ENCODE assay signal across 8 cellular contexts in the genomic region with DNA sequence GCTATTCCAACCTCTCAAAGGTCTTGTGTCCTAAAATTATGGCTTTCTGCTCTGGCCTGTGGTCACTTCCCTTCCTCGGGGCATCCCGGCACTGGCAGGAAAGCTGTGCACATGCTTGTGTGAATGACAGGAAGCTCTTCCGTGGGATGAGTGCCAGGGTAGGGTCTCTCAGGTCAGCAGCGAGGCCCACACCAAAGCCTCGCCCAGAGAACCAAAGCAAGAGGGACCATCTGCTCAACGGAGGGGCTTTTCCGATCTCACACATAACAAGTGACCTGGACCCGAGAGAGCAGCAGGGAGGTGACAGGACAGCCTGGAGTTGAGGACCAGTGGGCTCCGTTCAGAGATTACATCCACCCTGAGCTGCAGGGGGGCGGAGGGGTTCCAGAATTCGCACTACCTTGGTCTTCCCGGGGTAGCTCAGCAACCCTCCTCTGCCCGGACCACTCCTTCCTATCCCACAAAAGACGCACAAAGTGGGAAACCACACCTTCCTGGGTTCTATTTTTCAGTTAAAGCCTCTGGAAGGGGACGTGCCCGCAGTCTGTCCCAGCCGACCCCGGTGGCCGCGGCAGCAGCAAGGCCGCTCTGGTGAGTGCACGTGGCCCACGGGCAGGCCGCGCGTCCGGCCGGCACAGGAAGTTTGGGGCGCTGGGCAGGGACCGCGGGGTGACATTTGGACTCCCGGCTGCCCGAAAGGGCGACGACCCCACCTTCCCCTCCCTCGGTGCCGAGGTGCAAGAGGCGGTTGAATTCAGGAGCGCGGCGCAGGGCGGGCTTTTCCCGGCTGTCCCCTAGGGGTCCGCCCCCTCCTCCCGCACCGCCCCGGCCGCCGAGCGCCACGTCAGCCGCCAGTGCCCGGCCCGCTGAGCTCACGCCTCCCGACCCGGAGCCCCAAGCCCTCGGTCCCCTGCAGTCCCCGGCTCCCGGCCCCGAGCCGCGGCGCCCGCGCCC. TPM values are rescaled to one million over a fixed set of nuclear protein-coding genes. Genes with fewer than 3 reads are reported as not detected.
DNase-seq lines count a peak whose midpoint lies in the region; ATAC-seq and TF ChIP-seq lines count a peak whose summit lies in the region.

No MANE protein-coding gene starts in this region.

- DNase-seq in DMS114 treated with DMSO at 0.1 percent for 48 hours (lab: John Stamatoyannopoulos, UW; ENCODE audit: unreplicated experiment) = peak; percentile 41
- DNase-seq in HuH-7.5 (ENCODE audit: low spot score) = peak; percentile 67
- DNase-seq in WERI-Rb-1 = peak; percentile 77
- DNase-seq in dermis blood vessel endothelial cell = peak; percentile 82
- DNase-seq in lower leg skin (ENCODE audit: low spot score in 2 of 2) = peak in 1 of 2 donors; percentile 89
- DNase-seq in stimulated activated CD8-positive, alpha-beta memory T cell treated with anti-CD3 and anti-CD28 coated beads, Interleukin-15, amount 100 ng/mL, for 48 hours (ENCODE audit: low read depth in 2 of 2) = peak; percentile 15 to 29

- TF ChIP-seq POLR2A in lower leg skin (IDR thresholded peaks at IDR 0.05) = no peak

- intact Hi-C loops in lower leg skin (cut with DNase I; ENCODE audit: low total_unique reads) = loop anchor here (5.0 kb wide), 1 partner anchor 857 kb away; no protein-coding TSS in a partner anchor

- H3K36me3 ChIP-seq in WERI-Rb-1 = peaks cover 17% of the 10 kb centered on the region

- no peaks in the 10 kb centered on the region for H3K27me3 ChIP-seq in WERI-Rb-1 (ENCODE audit: insufficient read depth, low read depth, severe bottlenecking)

- TF ChIP-seq CTCF in WERI-Rb-1 (IDR thresholded peaks at IDR 0.05; ENCODE audit: low read depth, low read length) = no peak
- TF ChIP-seq CTCF in lower leg skin (IDR thresholded peaks at IDR 0.05) = no peak

- 7 to 10% methylated on average over 34 to 47 of the region's 66 CpGs for WGBS in lower leg skin, 2 donors

- H3K4me3 ChIP-seq in WERI-Rb-1 (ENCODE audit: low read depth, low read length) (peak overlapping the region; percentile 84), lower leg skin (ENCODE audit: low read depth, poor library complexity, severe bottlenecking) (peak overlapping the region; percentile 91)

- peaks cover 2% of the 10 kb centered on the region for H3K9me3 ChIP-seq in WERI-Rb-1 (ENCODE audit: severe bottlenecking)

- ATAC-seq in GM21447 (IDR thresholded peaks at IDR 0.05; ENCODE audit: unreplicated experiment) (peak; percentile 39), GM18519 (IDR thresholded peaks at IDR 0.05; ENCODE audit: low FRiP score, unreplicated experiment) (no peak)

- peak overlapping the region; percentile 74 for H3K27ac ChIP-seq in WERI-Rb-1

RNA-seq across cellular contexts. Expression of gene TXNDC5, which starts 1.0 kb away (rescaled TPM):
- total RNA-seq in dermis blood vessel endothelial cell = 2,879 and 3,040 TPM in 2 replicates
- 10 to 100 TPM; 29.3 to 68.5 (median 44.1) TPM for total RNA-seq in lower leg skin

Comparison
In these comparisons a context has a peak if more than half of its experiments do, and no peak if none do; other contexts are left out.
1. RNA of gene TXNDC5, which starts 1.0 kb away (total RNA-seq): 2,879 to 3,040 TPM in dermis blood vessel endothelial cell; 29.3 to 68.5 TPM in lower leg skin; every median in the first group is over 10 times any median in the second.